In genomic region chr13:99498304-99499161, GRCh38 we compare ENCODE assay signal across 1 cellular context.
TF ChIP-seq lines count a peak whose summit lies in the region.

No MANE protein-coding gene starts in this region.

TF ChIP-seq in HepG2, 621 proteins besides CTCF, POLR2A, EP300 and RAD21 (continued from another document and continues in another):
- no peak for TF ChIP-seq FOXA1 (IDR thresholded peaks at IDR 0.05)
- no peak for TF ChIP-seq FOXA1 (CRISPR knock-in tag; IDR thresholded peaks at IDR 0.05)
- TF ChIP-seq ZNF740 (CRISPR knock-in tag; IDR thresholded peaks at IDR 0.05), result no peak
- no peak for TF ChIP-seq DNMT1 (CRISPR knock-in tag; IDR thresholded peaks at IDR 0.05)
- TF ChIP-seq PITX1 (CRISPR knock-in tag; IDR thresholded peaks at IDR 0.05), result peak; percentile 43; the same call in 1 of the 2 replicates
- TF ChIP-seq MXD3 (CRISPR knock-in tag; IDR thresholded peaks at IDR 0.05), result no peak
- TF ChIP-seq ZIK1 (CRISPR knock-in tag; IDR thresholded peaks at IDR 0.05; ENCODE audit: borderline replicate concordance, low read depth), result 0 out of 2 replicates have a peak, but pooled peaks have one; percentile 26
- TF ChIP-seq GLI4 (CRISPR knock-in tag; IDR thresholded peaks at IDR 0.05; ENCODE audit: borderline replicate concordance), result no peak
- peak; percentile 70 for TF ChIP-seq ZFY (CRISPR knock-in tag; IDR thresholded peaks at IDR 0.05)
- TF ChIP-seq ZNF615 (CRISPR knock-in tag; IDR thresholded peaks at IDR 0.05; ENCODE audit: borderline replicate concordance), result no peak
- no peak for TF ChIP-seq SP1 (IDR thresholded peaks at IDR 0.05)
- TF ChIP-seq SP1 (CRISPR knock-in tag; IDR thresholded peaks at IDR 0.05), result peak; percentile 95
- 0 out of 2 replicates have a peak, but pooled peaks have one; percentile 67 for TF ChIP-seq BRF2 (CRISPR knock-in tag; IDR thresholded peaks at IDR 0.05)
- TF ChIP-seq ARNT (IDR thresholded peaks at IDR 0.05), result no peak
- TF ChIP-seq POGZ (CRISPR knock-in tag; IDR thresholded peaks at IDR 0.05), result peak; percentile 88
- TF ChIP-seq HMGA1 (CRISPR knock-in tag; conservative IDR thresholded peaks at IDR 0.05), result no peak
- no peak for TF ChIP-seq ZNF34 (CRISPR knock-in tag; IDR thresholded peaks at IDR 0.05; ENCODE audit: borderline replicate concordance)
- TF ChIP-seq NFIB (CRISPR knock-in tag; IDR thresholded peaks at IDR 0.05; ENCODE audit: borderline replicate concordance), result no peak
- peak; percentile 87 for TF ChIP-seq THAP11 (CRISPR knock-in tag; IDR thresholded peaks at IDR 0.05)
- TF ChIP-seq THAP8 (CRISPR knock-in tag; IDR thresholded peaks at IDR 0.05; ENCODE audit: borderline replicate concordance), result no peak
- 0 out of 2 replicates have a peak, but pooled peaks have one; percentile 39 for TF ChIP-seq ZNF329 (CRISPR knock-in tag; IDR thresholded peaks at IDR 0.05; ENCODE audit: low read depth)
- TF ChIP-seq ZNF501 (CRISPR knock-in tag; IDR thresholded peaks at IDR 0.05), result peak; percentile 89
- peak; percentile 62; the same call in 1 of the 2 replicates for TF ChIP-seq ZMYM2 (CRISPR knock-in tag; IDR thresholded peaks at IDR 0.05)
- TF ChIP-seq PRDM4 (CRISPR knock-in tag; IDR thresholded peaks at IDR 0.05; ENCODE audit: borderline replicate concordance), result no peak
- peak; percentile 59; the same call in 1 of the 2 replicates for TF ChIP-seq HNF4G (IDR thresholded peaks at IDR 0.05; ENCODE audit: borderline replicate concordance, low read depth, low read length)
- no peak for TF ChIP-seq HNF4G (CRISPR knock-in tag; IDR thresholded peaks at IDR 0.05; ENCODE audit: borderline replicate concordance, low read depth)
- no peak for TF ChIP-seq ZSCAN21 (CRISPR knock-in tag; IDR thresholded peaks at IDR 0.05; ENCODE audit: borderline replicate concordance)
- TF ChIP-seq GATA4 (IDR thresholded peaks at IDR 0.05; ENCODE audit: borderline replicate concordance, low read depth), result no peak
- peak; percentile 46 for TF ChIP-seq HDAC1 (CRISPR knock-in tag; IDR thresholded peaks at IDR 0.05)
- no peak for TF ChIP-seq MAFG (CRISPR knock-in tag; IDR thresholded peaks at IDR 0.05)
- peak; percentile 32; the same call in 1 of the 2 replicates for TF ChIP-seq ARID5B (CRISPR knock-in tag; IDR thresholded peaks at IDR 0.05)
- no peak for TF ChIP-seq ZNF414 (CRISPR knock-in tag; IDR thresholded peaks at IDR 0.05)
- no peak for TF ChIP-seq ZNF530 (CRISPR knock-in tag; IDR thresholded peaks at IDR 0.05; ENCODE audit: low read depth)
- peak; percentile 58; the same call in 1 of the 2 replicates for TF ChIP-seq ZNF230 (CRISPR knock-in tag; IDR thresholded peaks at IDR 0.05)
- TF ChIP-seq RBM39 (IDR thresholded peaks at IDR 0.05; ENCODE audit: low read depth, low read length, poor library complexity, severe bottlenecking), result no peak
- peak; percentile 99 for TF ChIP-seq PRDM15 (CRISPR knock-in tag; IDR thresholded peaks at IDR 0.05)
- TF ChIP-seq YEATS2 (CRISPR knock-in tag; IDR thresholded peaks at IDR 0.05; ENCODE audit: borderline replicate concordance), result peak; percentile 72; the same call in 1 of the 2 replicates
- TF ChIP-seq TIGD3 (CRISPR knock-in tag; IDR thresholded peaks at IDR 0.05; ENCODE audit: borderline replicate concordance), result 0 out of 2 replicates have a peak, but pooled peaks have one; percentile 24
- peak; percentile 29; the same call in 1 of the 2 replicates for TF ChIP-seq ZNF619 (CRISPR knock-in tag; IDR thresholded peaks at IDR 0.05)
- 0 out of 2 replicates have a peak, but pooled peaks have one; percentile 47 for TF ChIP-seq ARNTL (CRISPR knock-in tag; IDR thresholded peaks at IDR 0.05)
- TF ChIP-seq KAT7 (CRISPR knock-in tag; IDR thresholded peaks at IDR 0.05; ENCODE audit: borderline replicate concordance), result no peak
- TF ChIP-seq GATAD1 (CRISPR knock-in tag; IDR thresholded peaks at IDR 0.05), result peak; percentile 78
- TF ChIP-seq FOXO1 (CRISPR knock-in tag; IDR thresholded peaks at IDR 0.05), result no peak
- no peak for TF ChIP-seq ZNF17 (CRISPR knock-in tag; IDR thresholded peaks at IDR 0.05)
- TF ChIP-seq PHF20 (CRISPR knock-in tag; IDR thresholded peaks at IDR 0.05), result peak; percentile 77
- no peak; the same call in 1 of the 2 replicates for TF ChIP-seq ZNF205 (CRISPR knock-in tag; IDR thresholded peaks at IDR 0.05)
- no peak for TF ChIP-seq TP53 (CRISPR knock-in tag; conservative IDR thresholded peaks at IDR 0.05)
- TF ChIP-seq GABPB1 (CRISPR knock-in tag; IDR thresholded peaks at IDR 0.05), result peak; percentile 97
- no peak for TF ChIP-seq MAFF (IDR thresholded peaks at IDR 0.05; ENCODE audit: low read depth, low read length)
- TF ChIP-seq MLX (CRISPR knock-in tag; IDR thresholded peaks at IDR 0.05), result no peak
- TF ChIP-seq HNF4A (CRISPR knock-in tag; IDR thresholded peaks at IDR 0.05), result 0 out of 2 replicates have a peak, but pooled peaks have one; percentile 8
- peak; percentile 56; the same call in 1 of the 2 replicates for TF ChIP-seq RXRB (CRISPR knock-in tag; IDR thresholded peaks at IDR 0.05; ENCODE audit: borderline replicate concordance)
- TF ChIP-seq ZNF644 (CRISPR knock-in tag; IDR thresholded peaks at IDR 0.05; ENCODE audit: low read depth), result no peak; the same call in 1 of the 2 replicates
- peak; percentile 71; the same call in 1 of the 2 replicates for TF ChIP-seq ZNF670 (CRISPR knock-in tag; IDR thresholded peaks at IDR 0.05; ENCODE audit: borderline replicate concordance)
